ENCODE assay signal across 21 cellular contexts in genomic region chr2:215635071-215635787, GRCh38.
DNase-seq lines count a peak whose midpoint lies in the region; ATAC-seq, FAIRE-seq and TF ChIP-seq lines count a peak whose summit lies in the region.
"Had no signal": no experiment of that assay in that cellular context is flagged by ENCODE, and none has a peak within 500 bp of the region (broad histone marks: within the 10 kb centered on the region; RNA-seq: fewer than 3 reads in every experiment).

No MANE protein-coding gene starts in this region.

- no peak overlapping the region for H3K4me3 ChIP-seq in HepG2 (replicated peaks in 1 of 3; ENCODE audit: insufficient read depth in 1 of 3, low read depth in 2 of 3, low read length in 3 of 3)
- no peak overlapping the region for H3K4me3 ChIP-seq in right lobe of liver
- H3K4me3 ChIP-seq in mammary epithelial cell (replicated peaks in 1 of 3; ENCODE audit: insufficient read depth in 1 of 3, low read depth in 2 of 3, low read length in 3 of 3): no peak overlapping the region
- H3K4me3 ChIP-seq: SJSA1 had no signal

- H3K27me3 ChIP-seq in HepG2 (ENCODE audit: control insufficient read depth in 1 of 2, insufficient read depth in 2 of 2, low read length in 2 of 2) (no peaks in the 10 kb centered on the region), right lobe of liver (no peaks in the 10 kb centered on the region), mammary epithelial cell (ENCODE audit: insufficient read depth, low read length) (no peaks in the 10 kb centered on the region), foreskin keratinocyte (no peaks in the 10 kb centered on the region)
- H3K27me3 ChIP-seq: SJSA1 had no signal

- no peaks in the 10 kb centered on the region for H3K79me2 ChIP-seq in HepG2 (ENCODE audit: insufficient read depth, low read length)
- no peaks in the 10 kb centered on the region for H3K79me2 ChIP-seq in mammary epithelial cell (ENCODE audit: insufficient read depth, low read length)

- dilution Hi-C loops in mammary epithelial cell (cut with HindIII; ENCODE audit: low sequenced_read_pairs): no loop called here

- H4K20me1 ChIP-seq in HepG2 (ENCODE audit: insufficient read depth, low read length) (no peaks in the 10 kb centered on the region), mammary epithelial cell (ENCODE audit: insufficient read depth, low read length) (no peaks in the 10 kb centered on the region)

- intact Hi-C loops in HepG2 (cut with micrococcal nuclease; ENCODE audit: unreplicated experiment): no loop called here
- intact Hi-C loops in right lobe of liver (cut with DNase I): no loop called here
- intact Hi-C loops in mammary epithelial cell (cut with micrococcal nuclease): loop anchor here (1.0 kb wide), 1 partner anchor 181 kb away; no protein-coding TSS in a partner anchor
- intact Hi-C loops in Right ventricle myocardium inferior (cut with DNase I): no loop called here

- FAIRE-seq in HepG2 (lab: Jason Lieb, UNC): no peak
- FAIRE-seq: A204.1, D721Med had no signal

- no peak for TF ChIP-seq RAD21 in HepG2 (CRISPR knock-in tag; IDR thresholded peaks at IDR 0.05)

- TF ChIP-seq CTCF in HepG2 (CRISPR knock-in tag; IDR thresholded peaks at IDR 0.05): no peak
- no peak for TF ChIP-seq CTCF in right lobe of liver (IDR thresholded peaks at IDR 0.05)
- no peak for TF ChIP-seq CTCF in mammary epithelial cell (conservative IDR thresholded peaks at IDR 0.05 in 1 of 2, IDR thresholded peaks at IDR 0.05 in 1 of 2; ENCODE audit: extremely low read depth in 1 of 2, insufficient read depth in 1 of 2, low read depth in 1 of 2, low read length in 2 of 2)
- no peak for TF ChIP-seq CTCF in foreskin keratinocyte (conservative IDR thresholded peaks at IDR 0.05)

- POLR2A ChIA-PET in HepG2 (lab: Yijun Ruan, JAX): interaction anchor here (0.7 to 2.1 kb wide), 5 partner anchors 10 to 204 kb away, joined by 3 to 7 read pairs (median 4); no protein-coding TSS in a partner anchor

- H3K9ac ChIP-seq in HepG2 (ENCODE audit: insufficient read depth, low read depth, low read length): no peak overlapping the region
- H3K9ac ChIP-seq in mammary epithelial cell (ENCODE audit: insufficient read depth, low read length): no peak overlapping the region
- H3K9ac ChIP-seq: KMS-11 had no signal

- BruUV-seq in HepG2 (replicated peaks; lab: Mats Ljungman, UMichigan): no TSS peak
- BruUV-seq in mammary epithelial cell (replicated peaks; lab: Mats Ljungman, UMichigan): no TSS peak

- TF ChIP-seq EP300 in HepG2 (IDR thresholded peaks at IDR 0.05; ENCODE audit: low read depth in 2 of 2, low read length in 2 of 2) (no peak), HepG2 (CRISPR knock-in tag; IDR thresholded peaks at IDR 0.05; ENCODE audit: borderline replicate concordance) (no peak)

- H3K36me3 ChIP-seq in HepG2 (replicated peaks in 1 of 2; ENCODE audit: control insufficient read depth in 1 of 2, insufficient read depth in 2 of 2, low read length in 2 of 2): no peaks in the 10 kb centered on the region
- H3K36me3 ChIP-seq in right lobe of liver: no peaks in the 10 kb centered on the region
- H3K36me3 ChIP-seq in mammary epithelial cell (ENCODE audit: insufficient read depth, low read length): no peaks in the 10 kb centered on the region
- H3K36me3 ChIP-seq: SJSA1 had no signal

- H3K4me2 ChIP-seq in HepG2 (ENCODE audit: low read depth, low read length): no peak overlapping the region
- H3K4me2 ChIP-seq in mammary epithelial cell (ENCODE audit: insufficient read depth, low read depth, low read length): no peak overlapping the region
- H3K4me2 ChIP-seq: KMS-11 had no signal

- TF ChIP-seq POLR2A in HepG2 (IDR thresholded peaks at IDR 0.05; ENCODE audit: insufficient read depth in 1 of 2, low read depth in 2 of 2, low read length in 2 of 2) (no peak), right lobe of liver (IDR thresholded peaks at IDR 0.05) (no peak)

- H3K4me1 ChIP-seq in HepG2 (ENCODE audit: insufficient read depth, low read length): peaks cover 16% of the 10 kb centered on the region
- no peaks in the 10 kb centered on the region for H3K4me1 ChIP-seq in right lobe of liver
- peaks cover 8% of the 10 kb centered on the region for H3K4me1 ChIP-seq in mammary epithelial cell (ENCODE audit: insufficient read depth, low read length)
- H3K4me1 ChIP-seq in foreskin keratinocyte: no peaks in the 10 kb centered on the region
- H3K4me1 ChIP-seq: SJSA1 had no signal

- ATAC-seq in HepG2 (peak; percentile 75), right lobe of liver (no peak), foreskin keratinocyte (peak; percentile 21), Right ventricle myocardium inferior (no peak)
- ATAC-seq: Panc1 had no signal

- in situ Hi-C loops in HepG2 (cut with HindIII; ENCODE audit: extremely low pct_ligation_motif_present, low pct_unique_long_range_greater_than_20kb): no loop called here
- in situ Hi-C loops in mammary epithelial cell (cut with MboI; ENCODE audit: low sequenced_read_pairs in 2 of 2): no loop called here

- H3K9me3 ChIP-seq in HepG2 (ENCODE audit: low read length) (peaks cover 62% of the 10 kb centered on the region), right lobe of liver (no peaks in the 10 kb centered on the region), mammary epithelial cell (replicated peaks; ENCODE audit: insufficient read depth, low read length) (peaks cover 7% of the 10 kb centered on the region)
- H3K9me3 ChIP-seq: SJSA1 had no signal

- CTCF ChIA-PET in HepG2 (lab: Yijun Ruan, JAX; ENCODE audit: low intra/inter-chr PET ratio, low total read pairs) (interaction anchor here (1.2 kb wide), 1 partner anchor 181 kb away, joined by 4 read pairs; no protein-coding TSS in a partner anchor), mammary epithelial cell (lab: Charles Lee; ENCODE audit: low non-redundant PET) (interaction anchor here (0.7 kb wide), 1 partner anchor 1617 kb away, joined by 4 read pairs; no protein-coding TSS in a partner anchor)

- H3K27ac ChIP-seq in HepG2 (ENCODE audit: extremely low read length, insufficient read depth, low read length) (no peak overlapping the region), right lobe of liver (no peak overlapping the region), mammary epithelial cell (ENCODE audit: insufficient read depth, low read depth, low read length) (no peak overlapping the region), foreskin keratinocyte (no peak overlapping the region)
- H3K27ac ChIP-seq: KMS-11, SJSA1 had no signal

- DNase-seq in HepG2 (ENCODE audit: low spot score) (no peak), right lobe of liver (no peak), mammary epithelial cell (peak; percentile 38), foreskin keratinocyte (no peak), AG08395 (ENCODE audit: low spot score) (no peak), Right ventricle myocardium inferior (ENCODE audit: missing footprints) (no peak), kidney glomerular epithelial cell (lab: John Stamatoyannopoulos, UW) (no peak)
- no peak for DNase-seq in activated T-cell treated with anti-CD3 and anti-CD28 coated beads, Interleukin-2, amount 50 U/mL, for 48 hours
- DNase-seq: DMS79; H7; NCI-H1694 treated with DMSO at 0.1 percent for 48 hours; NCI-H2081 treated with DMSO at 0.1 percent for 48 hours; NCI-H2227 treated with DMSO at 0.1 percent for 48 hours; NCI-H524; NCI-H774; NK-92 treated with Interleukin-12 subunit alpha and Interleukin-12 subunit beta, amount 100 ng/mL, for 24 hours had no signal

- H2AFZ ChIP-seq in HepG2 (ENCODE audit: low read length) (no peak overlapping the region), mammary epithelial cell (ENCODE audit: low read depth, low read length) (no peak overlapping the region)

TF ChIP-seq in HepG2, 621 proteins besides CTCF, POLR2A, EP300 and RAD21 (continues in another document):
- TF ChIP-seq ZNF564 (CRISPR knock-in tag; IDR thresholded peaks at IDR 0.05) (no peak), ZUFSP (CRISPR knock-in tag; IDR thresholded peaks at IDR 0.05; ENCODE audit: borderline replicate concordance) (no peak), ZNF75D (CRISPR knock-in tag; IDR thresholded peaks at IDR 0.05; ENCODE audit: borderline replicate concordance) (no peak), ZNF143 (CRISPR knock-in tag; IDR thresholded peaks at IDR 0.05) (0 out of 2 replicates have a peak, but pooled peaks have one; percentile 34), SSRP1 (CRISPR knock-in tag; IDR thresholded peaks at IDR 0.05) (no peak), ZNF563 (CRISPR knock-in tag; IDR thresholded peaks at IDR 0.05) (no peak), ZNF441 (CRISPR knock-in tag; IDR thresholded peaks at IDR 0.05; ENCODE audit: borderline replicate concordance) (peak; percentile 90; the same call in 1 of the 2 replicates), SALL1 (CRISPR knock-in tag; IDR thresholded peaks at IDR 0.05) (no peak), RNF219 (CRISPR knock-in tag; IDR thresholded peaks at IDR 0.05) (no peak), ZNF883 (CRISPR knock-in tag; IDR thresholded peaks at IDR 0.05; ENCODE audit: not compliant biosample characterization) (peak; percentile 45)

Comparison
In these comparisons a context has a peak if more than half of its experiments do, and no peak if none do; other contexts are left out.
1. ATAC-seq: peak in HepG2 (single experiment) and foreskin keratinocyte (single experiment); none in right lobe of liver (0 of 4) and Right ventricle myocardium inferior (single experiment).